In genomic region chr19:39828634-39829032, GRCh38 we compare ENCODE assay signal across 18 cellular contexts. TPM values are rescaled to one million over a fixed set of nuclear protein-coding genes. Genes with fewer than 3 reads are reported as not detected.
A peak's percentile ranks its signal among the peaks of the same experiment; 100 is the strongest.
DNase-seq lines count a peak whose midpoint lies in the region; ATAC-seq and TF ChIP-seq lines count a peak whose summit lies in the region.
"Had no signal": no experiment of that assay in that cellular context is flagged by ENCODE, and none has a peak within 500 bp of the region (broad histone marks: within the 10 kb centered on the region; RNA-seq: fewer than 3 reads in every experiment).

No MANE protein-coding gene starts in this region.

- H3K79me2 ChIP-seq in hepatocyte: peaks cover 38% of the 10 kb centered on the region

- peaks cover 0 to 7% (median 0%) of the 10 kb centered on the region in 11 experiments; a peak in 3 of 22 replicates for H3K27me3 ChIP-seq in BLaER1 treated with 17β-estradiol and CSF1 and Interleukin-3, amounts not matched to agents 10 nM and 100 nM
- H3K27me3 ChIP-seq in hepatocyte: no peaks in the 10 kb centered on the region
- H3K27me3 ChIP-seq: SJCRH30 had no signal

- peaks cover 0 to 74% (median 56%) of the 10 kb centered on the region in 11 experiments; a peak in 18 of 22 replicates for H4K20me1 ChIP-seq in BLaER1 treated with 17β-estradiol and CSF1 and Interleukin-3, amounts not matched to agents 10 nM and 100 nM
- H4K20me1 ChIP-seq in hepatocyte (ENCODE audit: insufficient read depth, poor library complexity, severe bottlenecking): peaks cover 12% of the 10 kb centered on the region

- H3K9me3 Mint-ChIP-seq in immature natural killer cell: no peaks in the 10 kb centered on the region
- H3K9me3 Mint-ChIP-seq: activated naive CD4-positive, alpha-beta T cell treated with anti-CD3 and anti-CD28 coated beads, Interleukin-2, amount 50 U/mL, for 72 hours; GM23338 had no signal

- no peaks in the 10 kb centered on the region for H3K9me2 ChIP-seq in hepatocyte (replicated peaks; ENCODE audit: insufficient read depth)

- peak overlapping the region in 7 of 11 experiments; percentile 11 to 54 (median 43); a peak in 13 of 22 replicates for H3K4me2 ChIP-seq in BLaER1 treated with 17β-estradiol and CSF1 and Interleukin-3, amounts not matched to agents 10 nM and 100 nM
- no peak overlapping the region for H3K4me2 ChIP-seq in hepatocyte
- H3K4me2 ChIP-seq: GM23338 had no signal

- H3K4me3 ChIP-seq in BLaER1 treated with 17β-estradiol and CSF1 and Interleukin-3, amounts not matched to agents 10 nM and 100 nM: no peak overlapping the region
- no peak overlapping the region for H3K4me3 ChIP-seq in hepatocyte
- H3K4me3 ChIP-seq: GM23338, SJCRH30 had no signal

- H3K27me3 Mint-ChIP-seq in T-helper 17 cell: no peaks in the 10 kb centered on the region
- peaks cover 2 to 8% (median 5%) of the 10 kb centered on the region in 3 donors for H3K27me3 Mint-ChIP-seq in immature natural killer cell (ENCODE audit: low read depth in 3 of 3)

- ATAC-seq in T-helper 17 cell: no peak
- ATAC-seq in stimulated activated naive CD8-positive, alpha-beta T cell treated with anti-CD3 and anti-CD28 coated beads, Interleukin-15, Interleukin-2, amounts not matched to agents 100 U/mL and 50 U/mL, for 24 hours: no peak
- ATAC-seq: activated naive CD4-positive, alpha-beta T cell treated with anti-CD3 and anti-CD28 coated beads, Interleukin-2, amount 50 U/mL, for 72 hours; GM23338 had no signal

- H3K4me3 Mint-ChIP-seq in T-helper 17 cell: no peak overlapping the region
- peak overlapping the region; percentile 75 to 86 (median 77) for H3K4me3 Mint-ChIP-seq in immature natural killer cell
- H3K4me3 Mint-ChIP-seq: GM23338 had no signal

- H3K36me3 Mint-ChIP-seq in T-helper 17 cell (ENCODE audit: low read depth) (peaks cover 2% of the 10 kb centered on the region), immature natural killer cell (peaks cover 7 to 19% (median 12%) of the 10 kb centered on the region in 3 donors)

- no peak for TF ChIP-seq CTCF in hepatocyte (IDR thresholded peaks at IDR 0.05; ENCODE audit: poor library complexity)

- WGBS in hepatocyte (ENCODE audit: low lambda C conversion rate, missing lambda C conversion rate): 86% methylated on average over 5 of the region's 5 CpGs

- H3K27ac Mint-ChIP-seq in T-helper 17 cell (peak overlapping the region; percentile 82), immature natural killer cell (peak overlapping the region; percentile 86 to 98 (median 92))
- H3K27ac Mint-ChIP-seq: GM23338 had no signal

- no peaks in the 10 kb centered on the region for H3K9me3 ChIP-seq in BLaER1 treated with 17β-estradiol and CSF1 and Interleukin-3, amounts not matched to agents 10 nM and 100 nM (replicated peaks in 1 of 11)
- H3K9me3 ChIP-seq in T-helper 17 cell (ENCODE audit: control insufficient read depth, low read length, poor library complexity, severe bottlenecking) (no peaks in the 10 kb centered on the region), hepatocyte (ENCODE audit: low read depth) (no peaks in the 10 kb centered on the region)
- H3K9me3 ChIP-seq: SJCRH30 had no signal

- DNase-seq in HT-29 (ENCODE audit: low spot score): peak; percentile 20
- DNase-seq in T-helper 17 cell: no peak
- DNase-seq in immature natural killer cell: peak; percentile 38 to 67 (median 48)
- DNase-seq in hepatocyte (ENCODE audit: low spot score): no peak
- no peak for DNase-seq in stimulated activated naive CD8-positive, alpha-beta T cell treated with anti-CD3 and anti-CD28 coated beads, Interleukin-15, Interleukin-2, amounts not matched to agents 100 U/mL and 50 U/mL, for 24 hours
- DNase-seq in NCI-H1436 treated with DMSO at 0.1 percent for 48 hours (lab: John Stamatoyannopoulos, UW): no peak
- no peak for DNase-seq in AG20443 (ENCODE audit: low spot score)
- DNase-seq: DND-41; SJCRH30; stimulated activated naive CD4-positive, alpha-beta T cell treated with Interleukin-2 at 50 U/mL for 16 hours had no signal

- H3K9ac ChIP-seq in BLaER1 treated with 17β-estradiol and CSF1 and Interleukin-3, amounts not matched to agents 10 nM and 100 nM: peak overlapping the region in 1 of 11 experiments; percentile 16; a peak in 2 of 22 replicates

- H3K4me1 Mint-ChIP-seq in T-helper 17 cell (peaks cover 23% of the 10 kb centered on the region), immature natural killer cell (peaks cover 55 to 58% of the 10 kb centered on the region in 2 donors)

- H2AFZ ChIP-seq in hepatocyte: no peak overlapping the region
- H2AFZ ChIP-seq: GM23338 had no signal

- peak overlapping the region in 2 of 11 experiments; percentile 30 to 44; a peak in 3 of 22 replicates for H3K27ac ChIP-seq in BLaER1 treated with 17β-estradiol and CSF1 and Interleukin-3, amounts not matched to agents 10 nM and 100 nM
- no peak overlapping the region for H3K27ac ChIP-seq in hepatocyte
- H3K27ac ChIP-seq: SJCRH30 had no signal

- H3K4me1 ChIP-seq in BLaER1 treated with 17β-estradiol and CSF1 and Interleukin-3, amounts not matched to agents 10 nM and 100 nM: peaks cover 25 to 51% (median 37%) of the 10 kb centered on the region in 10 experiments
- peaks cover 7% of the 10 kb centered on the region for H3K4me1 ChIP-seq in hepatocyte (ENCODE audit: insufficient read depth)

- peaks cover 51 to 71% (median 63%) of the 10 kb centered on the region in 11 experiments; a peak in 21 of 22 replicates for H3K36me3 ChIP-seq in BLaER1 treated with 17β-estradiol and CSF1 and Interleukin-3, amounts not matched to agents 10 nM and 100 nM
- no peaks in the 10 kb centered on the region for H3K36me3 ChIP-seq in hepatocyte (replicated peaks; ENCODE audit: insufficient read depth, low read depth)

RNA-seq across cellular contexts. Expression of gene DYRK1B, which starts 5.3 kb away (rescaled TPM):
- total RNA-seq in HT-29 (2014; rRNA removed; shearing (Covaris generic)): 26.3 and 30.7 TPM in 2 replicates
- total RNA-seq in T-helper 17 cell (10 to 100 TPM; 47.5 to 55.5 TPM), hepatocyte (10.5 and 12.2 TPM in 2 replicates)
- polyA plus RNA-seq in immature natural killer cell (10 to 100 TPM in 2 of 3 donors, 1 to 10 TPM in 1; 6.2 to 24.8 (median 12.5) TPM), hepatocyte (25.7 and 28.0 TPM in 2 replicates)

RNA-seq across cellular contexts. Expression of gene FBL, which starts 17.5 kb away (rescaled TPM):
- 575 and 717 TPM in 2 replicates for total RNA-seq in HT-29 (2014; rRNA removed; shearing (Covaris generic))
- total RNA-seq in T-helper 17 cell (100 to 1,000 TPM; 255 to 264 TPM), hepatocyte (104 and 126 TPM in 2 replicates)
- polyA plus RNA-seq in immature natural killer cell (100 to 1,000 TPM; 127 to 166 (median 143) TPM), hepatocyte (69.6 and 79.4 TPM in 2 replicates)

RNA-seq across cellular contexts. Expression of gene LEUTX, which starts 50.0 kb away (rescaled TPM):
- not detected in 2 replicates for total RNA-seq in HT-29 (2014; rRNA removed; shearing (Covaris generic))
- total RNA-seq in T-helper 17 cell (not detected), hepatocyte (not detected in 2 replicates)
- polyA plus RNA-seq in immature natural killer cell (not detected), hepatocyte (not detected in 2 replicates)
- total RNA-seq: activated naive CD4-positive, alpha-beta T cell treated with anti-CD3 and anti-CD28 coated beads, Interleukin-2, amount 50 U/mL, for 72 hours; bronchial epithelial cell; fibroblast of villous mesenchyme; GM23338; HT1080; lower leg skin; SJCRH30; ureter had no signal
- polyA plus RNA-seq: GM23338 had no signal

Comparison
In these comparisons a context has a peak if more than half of its experiments do, and no peak if none do; other contexts are left out.
1. DNase-seq: peak in HT-29 (single experiment) and immature natural killer cell (3 of 3); none in T-helper 17 cell (0 of 3), hepatocyte (single experiment), stimulated activated naive CD8-positive, alpha-beta T cell treated with anti-CD3 and anti-CD28 coated beads, Interleukin-15, Interleukin-2, amounts not matched to agents 100 U/mL and 50 U/mL, for 24 hours (single experiment), NCI-H1436 treated with DMSO at 0.1 percent for 48 hours (single experiment) and AG20443 (single experiment).